8 cellular contexts compared by ENCODE assay signal in the genomic region with DNA sequence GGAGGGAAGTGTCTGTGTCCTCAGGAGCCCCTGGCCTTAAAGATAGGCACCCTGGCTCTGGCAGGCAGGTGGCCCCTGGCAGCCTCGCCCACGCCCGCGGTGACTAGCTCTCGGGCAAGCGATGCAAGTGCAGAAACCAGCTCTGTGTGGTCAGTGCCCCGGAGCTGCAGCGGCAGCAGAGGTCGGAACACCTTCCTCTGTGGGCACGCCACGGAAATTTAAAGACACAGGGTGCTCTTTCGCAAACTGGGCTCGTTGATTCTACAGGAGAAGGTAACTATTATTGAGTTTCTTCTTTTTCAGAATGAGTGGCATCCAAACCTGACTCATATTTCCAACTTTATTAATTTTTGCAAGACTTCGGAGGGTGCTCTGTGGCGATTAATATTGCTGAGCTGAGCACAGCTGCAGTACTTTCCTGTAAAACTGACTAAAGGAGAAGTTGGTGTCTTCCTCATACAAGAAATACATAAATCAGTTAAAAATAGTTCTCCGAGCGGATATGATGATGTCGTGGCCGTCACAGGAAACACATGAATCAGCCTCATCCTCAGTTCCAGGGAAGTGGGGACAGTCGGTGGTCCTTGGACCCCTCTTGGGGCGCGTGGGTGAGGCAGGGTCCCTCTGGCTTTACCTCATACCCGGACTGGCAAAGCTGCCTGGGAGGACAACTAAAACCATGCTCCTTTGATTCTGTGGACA.
DNase-seq lines count a peak whose midpoint lies in the region; ATAC-seq and TF ChIP-seq lines count a peak whose summit lies in the region.

No MANE protein-coding gene starts in this region.

- POLR2A ChIA-PET in naive thymus-derived CD8-positive, alpha-beta T cell (lab: Charles Lee): interaction anchor here (0.6 kb wide), 1 partner anchor 441 kb away, joined by 7 read pairs; no protein-coding TSS in a partner anchor

- DNase-seq in RPMI8226 (peak; percentile 68), tibial artery (peak; percentile 55 to 80), COLO668 (lab: John Stamatoyannopoulos, UW; ENCODE audit: unreplicated experiment) (no peak)
- peak; percentile 84 for DNase-seq in activated naive CD8-positive, alpha-beta T cell treated with anti-CD3 and anti-CD28 coated beads, Interleukin-2, amount 50 U/mL, for 24 hours
- peak in 5 of 10 donors; percentile 15 to 67 (median 36) for DNase-seq in naive thymus-derived CD8-positive, alpha-beta T cell

- intact Hi-C loops in tibial artery (cut with DNase I; ENCODE audit: low total_unique reads): no loop called here

- peak overlapping the region; percentile 36 to 66 (median 52) for H3K4me3 ChIP-seq in BLaER1 treated with 17β-estradiol and CSF1 and Interleukin-3, amounts not matched to agents 10 nM and 100 nM
- no peak overlapping the region for H3K4me3 ChIP-seq in tibial artery

- peaks cover 96 to 99% (median 97%) of the 10 kb centered on the region in 10 experiments for H3K4me1 ChIP-seq in BLaER1 treated with 17β-estradiol and CSF1 and Interleukin-3, amounts not matched to agents 10 nM and 100 nM
- peaks cover 18 to 90% (median 70%) of the 10 kb centered on the region in 4 donors for H3K4me1 ChIP-seq in tibial artery

- peak; percentile 42 for ATAC-seq in activated naive CD8-positive, alpha-beta T cell treated with anti-CD3 and anti-CD28 coated beads, Interleukin-2, amount 50 U/mL, for 24 hours
- ATAC-seq in naive thymus-derived CD8-positive, alpha-beta T cell: peak; percentile 59 to 62
- ATAC-seq in GM21528 (IDR thresholded peaks at IDR 0.05; ENCODE audit: low FRiP score, unreplicated experiment) (no peak), HG03139 (IDR thresholded peaks at IDR 0.05; ENCODE audit: unreplicated experiment) (no peak)

- H3K27me3 ChIP-seq in BLaER1 treated with 17β-estradiol and CSF1 and Interleukin-3, amounts not matched to agents 10 nM and 100 nM: 0 out of 22 replicates have a peak, but pooled peaks cover 0 to 3% (median 0%) of the 10 kb centered on the region in 11 experiments
- no peaks in the 10 kb centered on the region for H3K27me3 ChIP-seq in tibial artery

- peak overlapping the region; percentile 95 to 100 (median 98) for H3K4me2 ChIP-seq in BLaER1 treated with 17β-estradiol and CSF1 and Interleukin-3, amounts not matched to agents 10 nM and 100 nM

- no peaks in the 10 kb centered on the region for H3K9me3 Mint-ChIP-seq in activated naive CD8-positive, alpha-beta T cell treated with anti-CD3 and anti-CD28 coated beads, Interleukin-2, amount 50 U/mL, for 24 hours
- no peaks in the 10 kb centered on the region for H3K9me3 Mint-ChIP-seq in naive thymus-derived CD8-positive, alpha-beta T cell

- H3K9ac ChIP-seq in BLaER1 treated with 17β-estradiol and CSF1 and Interleukin-3, amounts not matched to agents 10 nM and 100 nM: peak overlapping the region; percentile 61 to 96 (median 80)

- no peaks in the 10 kb centered on the region for H3K36me3 ChIP-seq in BLaER1 treated with 17β-estradiol and CSF1 and Interleukin-3, amounts not matched to agents 10 nM and 100 nM
- no peaks in the 10 kb centered on the region for H3K36me3 ChIP-seq in tibial artery

- H3K27ac ChIP-seq in BLaER1 treated with 17β-estradiol and CSF1 and Interleukin-3, amounts not matched to agents 10 nM and 100 nM: peak overlapping the region; percentile 80 to 100 (median 93)
- peak overlapping the region; percentile 83 to 93 for H3K27ac ChIP-seq in tibial artery

- peaks cover 65% of the 10 kb centered on the region for H3K4me1 Mint-ChIP-seq in activated naive CD8-positive, alpha-beta T cell treated with anti-CD3 and anti-CD28 coated beads, Interleukin-2, amount 50 U/mL, for 24 hours
- peaks cover 21 to 61% (median 35%) of the 10 kb centered on the region in 4 donors for H3K4me1 Mint-ChIP-seq in naive thymus-derived CD8-positive, alpha-beta T cell

- peaks cover 4% of the 10 kb centered on the region for H3K27me3 Mint-ChIP-seq in activated naive CD8-positive, alpha-beta T cell treated with anti-CD3 and anti-CD28 coated beads, Interleukin-2, amount 50 U/mL, for 24 hours
- no peaks in the 10 kb centered on the region for H3K27me3 Mint-ChIP-seq in naive thymus-derived CD8-positive, alpha-beta T cell

- H4K20me1 ChIP-seq in BLaER1 treated with 17β-estradiol and CSF1 and Interleukin-3, amounts not matched to agents 10 nM and 100 nM: no peaks in the 10 kb centered on the region

- peak overlapping the region; percentile 98 for H3K27ac Mint-ChIP-seq in activated naive CD8-positive, alpha-beta T cell treated with anti-CD3 and anti-CD28 coated beads, Interleukin-2, amount 50 U/mL, for 24 hours
- H3K27ac Mint-ChIP-seq in naive thymus-derived CD8-positive, alpha-beta T cell: peak overlapping the region; percentile 41 to 96 (median 88)

- H3K4me3 Mint-ChIP-seq in activated naive CD8-positive, alpha-beta T cell treated with anti-CD3 and anti-CD28 coated beads, Interleukin-2, amount 50 U/mL, for 24 hours: peak overlapping the region; percentile 65
- H3K4me3 Mint-ChIP-seq in naive thymus-derived CD8-positive, alpha-beta T cell: peak overlapping the region; percentile 77 to 92 (median 87)

- no peaks in the 10 kb centered on the region for H3K36me3 Mint-ChIP-seq in activated naive CD8-positive, alpha-beta T cell treated with anti-CD3 and anti-CD28 coated beads, Interleukin-2, amount 50 U/mL, for 24 hours (ENCODE audit: low read depth)
- no peaks in the 10 kb centered on the region for H3K36me3 Mint-ChIP-seq in naive thymus-derived CD8-positive, alpha-beta T cell

- TF ChIP-seq CTCF in tibial artery (IDR thresholded peaks at IDR 0.05): no peak

- H3K9me3 ChIP-seq in BLaER1 treated with 17β-estradiol and CSF1 and Interleukin-3, amounts not matched to agents 10 nM and 100 nM (replicated peaks in 1 of 11): peaks cover 0 to 3% (median 2%) of the 10 kb centered on the region in 11 experiments; a peak in 14 of 22 replicates
- no peaks in the 10 kb centered on the region for H3K9me3 ChIP-seq in tibial artery

Comparison
In these comparisons a context has a peak if more than half of its experiments do, and no peak if none do; other contexts are left out.
1. H3K4me3 ChIP-seq: peak in BLaER1 treated with 17β-estradiol and CSF1 and Interleukin-3, amounts not matched to agents 10 nM and 100 nM (10 of 10); none in tibial artery (0 of 2).
2. ATAC-seq: peak in activated naive CD8-positive, alpha-beta T cell treated with anti-CD3 and anti-CD28 coated beads, Interleukin-2, amount 50 U/mL, for 24 hours (single experiment) and naive thymus-derived CD8-positive, alpha-beta T cell (2 of 2); none in GM21528 (single experiment) and HG03139 (single experiment).